Comparison of ENCODE assay signal across 9 cellular contexts in the genomic region with DNA sequence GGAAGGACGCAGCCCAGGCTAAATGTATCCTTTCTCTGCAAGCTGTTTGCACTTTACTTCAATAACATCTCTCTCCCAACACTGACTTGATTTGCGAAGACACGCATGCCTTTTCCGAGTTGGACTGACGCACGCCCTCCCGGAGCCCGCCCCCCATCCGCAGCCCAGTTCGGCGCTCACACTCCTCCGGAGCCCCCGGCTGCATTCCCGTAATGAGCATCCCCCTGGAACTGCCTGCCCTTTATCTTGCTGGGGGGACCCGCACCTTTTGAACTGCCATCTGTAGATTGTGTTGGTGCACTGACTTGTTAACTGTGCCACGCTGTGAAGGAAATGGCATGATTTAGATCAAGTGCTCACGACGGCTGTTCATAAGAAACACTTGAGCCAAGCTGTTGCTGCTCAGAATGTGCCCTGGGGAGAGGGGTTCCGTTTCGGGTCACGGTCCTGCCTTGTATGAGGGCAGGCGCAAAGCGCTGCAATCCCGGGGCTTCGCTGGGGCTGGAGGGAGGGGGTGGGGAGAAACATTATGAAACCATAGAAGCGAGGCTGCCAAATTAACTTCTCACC.
DNase-seq lines count a peak whose midpoint lies in the region; ATAC-seq and TF ChIP-seq lines count a peak whose summit lies in the region.
"Had no signal": no experiment of that assay in that cellular context is flagged by ENCODE, and none has a peak within 500 bp of the region (broad histone marks: within the 10 kb centered on the region; RNA-seq: fewer than 3 reads in every experiment).

No MANE protein-coding gene starts in this region.

- H3K27me3 ChIP-seq in sigmoid colon: peaks cover 0 to 21% (median 0%) of the 10 kb centered on the region in 3 donors

- TF ChIP-seq POLR2A in sigmoid colon (IDR thresholded peaks at IDR 0.05): no peak

- no peak overlapping the region for H3K27ac ChIP-seq in sigmoid colon

- intact Hi-C loops in sigmoid colon (cut with DNase I): no loop called here

- ATAC-seq in activated naive CD8-positive, alpha-beta T cell treated with anti-CD3 and anti-CD28 coated beads, Interleukin-2, amount 50 U/mL, for 24 hours: no peak
- ATAC-seq in GM19397 (IDR thresholded peaks at IDR 0.05; ENCODE audit: unreplicated experiment): no peak
- ATAC-seq in GM18502 (IDR thresholded peaks at IDR 0.05; ENCODE audit: poor library complexity, unreplicated experiment): no peak

- peaks cover 5% of the 10 kb centered on the region for H3K4me1 Mint-ChIP-seq in activated naive CD8-positive, alpha-beta T cell treated with anti-CD3 and anti-CD28 coated beads, Interleukin-2, amount 50 U/mL, for 24 hours

- no peaks in the 10 kb centered on the region for H3K36me3 ChIP-seq in sigmoid colon

- no peaks in the 10 kb centered on the region for H3K9me3 ChIP-seq in sigmoid colon

- H3K4me3 ChIP-seq in iPS-11a (ENCODE audit: low read depth, low read length) (peak overlapping the region; percentile 25), sigmoid colon (peak overlapping the region in 3 of 4 donors; percentile 24 to 39 (median 36))

- no peaks in the 10 kb centered on the region for H3K36me3 Mint-ChIP-seq in activated naive CD8-positive, alpha-beta T cell treated with anti-CD3 and anti-CD28 coated beads, Interleukin-2, amount 50 U/mL, for 24 hours (ENCODE audit: low read depth)

- H3K4me3 Mint-ChIP-seq in activated naive CD8-positive, alpha-beta T cell treated with anti-CD3 and anti-CD28 coated beads, Interleukin-2, amount 50 U/mL, for 24 hours: peak overlapping the region; percentile 54

- no peak for TF ChIP-seq EP300 in sigmoid colon (IDR thresholded peaks at IDR 0.05)

- no peaks in the 10 kb centered on the region for H3K9me3 Mint-ChIP-seq in activated naive CD8-positive, alpha-beta T cell treated with anti-CD3 and anti-CD28 coated beads, Interleukin-2, amount 50 U/mL, for 24 hours

- H3K27me3 Mint-ChIP-seq in activated naive CD8-positive, alpha-beta T cell treated with anti-CD3 and anti-CD28 coated beads, Interleukin-2, amount 50 U/mL, for 24 hours: peaks cover 62% of the 10 kb centered on the region

- H3K4me1 ChIP-seq in sigmoid colon: peaks cover 0 to 10% (median 7%) of the 10 kb centered on the region in 4 donors

- TF ChIP-seq CTCF in sigmoid colon (IDR thresholded peaks at IDR 0.05): no peak

- DNase-seq in ELF-1 (ENCODE audit: low read depth, low spot score) (peak; percentile 38), sigmoid colon (no peak), KG1 (lab: John Stamatoyannopoulos, UW) (no peak), NCI-H82 treated with DMSO at 0.1 percent for 48 hours (lab: John Stamatoyannopoulos, UW; ENCODE audit: unreplicated experiment) (no peak)
- no peak for DNase-seq in activated naive CD8-positive, alpha-beta T cell treated with anti-CD3 and anti-CD28 coated beads, Interleukin-2, amount 50 U/mL, for 24 hours
- DNase-seq: NCI-H146 had no signal

- WGBS in sigmoid colon, 2 donors: 34 to 71% methylated on average over 26 of the region's 26 CpGs

- H3K27ac Mint-ChIP-seq in activated naive CD8-positive, alpha-beta T cell treated with anti-CD3 and anti-CD28 coated beads, Interleukin-2, amount 50 U/mL, for 24 hours: no peak overlapping the region
